Comparison of ENCODE assay signal across 25 cellular contexts in the genomic region with DNA sequence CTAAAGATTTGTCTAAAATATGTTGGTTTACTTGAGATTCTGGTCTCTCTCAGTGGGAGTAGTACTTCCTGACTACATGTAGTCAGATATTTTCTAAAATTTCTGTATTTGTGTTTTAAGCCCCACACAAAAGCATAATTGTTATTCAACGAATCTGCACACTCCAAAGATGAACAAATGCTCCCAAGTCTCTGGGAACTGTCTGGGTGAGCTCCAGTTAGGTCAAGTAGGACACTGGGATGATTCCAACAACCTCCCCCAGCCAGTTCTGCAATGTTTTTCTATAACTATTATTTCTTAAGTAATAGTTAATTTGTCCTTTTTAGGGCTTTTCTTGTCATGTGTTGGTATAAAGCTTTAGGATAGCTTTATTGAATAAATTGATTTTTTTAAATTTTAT.
DNase-seq lines count a peak whose midpoint lies in the region; ATAC-seq and TF ChIP-seq lines count a peak whose summit lies in the region.
"Had no signal": no experiment of that assay in that cellular context is flagged by ENCODE, and none has a peak within 500 bp of the region (broad histone marks: within the 10 kb centered on the region; RNA-seq: fewer than 3 reads in every experiment).

No MANE protein-coding gene starts in this region.

- no peak overlapping the region for H2BK15ac ChIP-seq in neuronal stem cell (ENCODE audit: low read length)

- no peak overlapping the region for H2BK120ac ChIP-seq in neuronal stem cell (ENCODE audit: low read depth, low read length)

- H3K4me2 ChIP-seq in neuronal stem cell (ENCODE audit: insufficient read depth, low read length, poor library complexity, severe bottlenecking) (no peak overlapping the region), GM23248 (ENCODE audit: unreplicated experiment) (no peak overlapping the region)

- H3K79me1 ChIP-seq in neuronal stem cell (ENCODE audit: low read depth, low read length), result no peaks in the 10 kb centered on the region

- no peak for TF ChIP-seq CTCF in left ventricle myocardium inferior (IDR thresholded peaks at IDR 0.05; ENCODE audit: borderline replicate concordance)

- H3K27ac ChIP-seq in left ventricle myocardium inferior (replicated peaks) (no peak overlapping the region), neuronal stem cell (replicated peaks; ENCODE audit: low read length) (no peak overlapping the region), GM23248 (no peak overlapping the region)

- DNase-seq in left cardiac atrium (no peak), left ventricle myocardium inferior (no peak), foreskin melanocyte (peak; percentile 5), neuronal stem cell (ENCODE audit: low spot score) (no peak), GM23248 (no peak)
- DNase-seq: 8988T, ACHN, BE2C, Calu3, DMS79 treated with DMSO at 0.1 percent for 48 hours, GOT3, HFFc6, IMR-90, KG1, MG63, NCI-H1105 treated with DMSO at 0.1 percent for 48 hours, NCI-H146, NCI-H1930, NCI-H2107, NCI-H446, NCI-H524 treated with DMSO at 0.1 percent for 48 hours, NCI-H774 had no signal

- H2BK5ac ChIP-seq in neuronal stem cell (ENCODE audit: low read length), result no peak overlapping the region

- no peak overlapping the region for H3K14ac ChIP-seq in neuronal stem cell (ENCODE audit: low read length)

- intact Hi-C loops in left cardiac atrium (cut with DNase I) (no loop called here), left ventricle myocardium inferior (cut with micrococcal nuclease) (no loop called here)

- H3K36me3 ChIP-seq in left ventricle myocardium inferior, result no peaks in the 10 kb centered on the region
- no peaks in the 10 kb centered on the region for H3K36me3 ChIP-seq in neuronal stem cell (replicated peaks in 1 of 2; ENCODE audit: control insufficient read depth in 2 of 2, insufficient read depth in 2 of 2, low read length in 2 of 2)
- H3K36me3 ChIP-seq in GM23248 (ENCODE audit: low read depth), result no peaks in the 10 kb centered on the region
- H3K36me3 ChIP-seq: BE2C, HAP-1, MG63 had no signal

- no peak overlapping the region for H3K9ac ChIP-seq in neuronal stem cell (ENCODE audit: low read depth, low read length, poor library complexity)
- H3K9ac ChIP-seq in GM23248, result no peak overlapping the region

- no peak overlapping the region for H4K91ac ChIP-seq in neuronal stem cell (ENCODE audit: low read depth, low read length, poor library complexity)

- peak overlapping the region; percentile 65 for H2AFZ ChIP-seq in neuronal stem cell (ENCODE audit: low read length)
- H2AFZ ChIP-seq in GM23248, result no peak overlapping the region

- ATAC-seq in left cardiac atrium (peak; percentile 64 to 78), GM18517 (IDR thresholded peaks at IDR 0.05; ENCODE audit: unreplicated experiment) (no peak), HG02981 (IDR thresholded peaks at IDR 0.05; ENCODE audit: unreplicated experiment) (no peak)

- no CpG with 5 or more reads among the region's 1 CpG for whole genome bisulfite sequencing in neuronal stem cell (ENCODE audit: extremely low coverage in 2 of 2, insufficient read length in 2 of 2, insufficient replicate concordance in 1 of 2), 2 donors
- 4 to 7% methylated on average over 1 of the region's 1 CpG for WGBS in GM23248 (ENCODE audit: low coverage in 1 of 2, low lambda C conversion rate in 2 of 2, missing lambda C conversion rate in 2 of 2), 2 experiments

- H3K4me1 ChIP-seq in left ventricle myocardium inferior (no peaks in the 10 kb centered on the region), neuronal stem cell (ENCODE audit: control insufficient read depth in 2 of 2, insufficient read depth in 1 of 2, low read depth in 1 of 2, low read length in 2 of 2) (peaks cover 0 to 3% of the 10 kb centered on the region in 2 donors), GM23248 (ENCODE audit: insufficient read depth) (no peaks in the 10 kb centered on the region)
- H3K4me1 ChIP-seq: BE2C, HAP-1 had no signal

- H3K9me3 ChIP-seq in left ventricle myocardium inferior (replicated peaks), result peaks cover 3% of the 10 kb centered on the region
- no peaks in the 10 kb centered on the region for H3K9me3 ChIP-seq in neuronal stem cell (replicated peaks in 1 of 2; ENCODE audit: control insufficient read depth in 2 of 2, insufficient read depth in 1 of 2, low read depth in 1 of 2, low read length in 2 of 2)
- no peaks in the 10 kb centered on the region for H3K9me3 ChIP-seq in GM23248 (ENCODE audit: low read depth)
- H3K9me3 ChIP-seq: BE2C, HAP-1, MG63 had no signal

- no peaks in the 10 kb centered on the region for H3K27me3 ChIP-seq in left ventricle myocardium inferior (ENCODE audit: low read depth)
- H3K27me3 ChIP-seq in neuronal stem cell (ENCODE audit: control insufficient read depth in 3 of 3, insufficient read depth in 3 of 3, low read depth in 1 of 3, low read length in 3 of 3), result no peaks in the 10 kb centered on the region
- no peaks in the 10 kb centered on the region for H3K27me3 ChIP-seq in GM23248 (replicated peaks; ENCODE audit: insufficient read depth)
- H3K27me3 ChIP-seq: BE2C, MG63 had no signal

- H3F3A ChIP-seq in GM23248 (ENCODE audit: insufficient read depth), result no peaks in the 10 kb centered on the region

- H3K79me2 ChIP-seq in GM23248 (ENCODE audit: insufficient read depth), result no peaks in the 10 kb centered on the region

- H4K8ac ChIP-seq in neuronal stem cell (ENCODE audit: low read depth, low read length), result no peak overlapping the region

- H3K23ac ChIP-seq in neuronal stem cell (ENCODE audit: low read depth, low read length, poor library complexity), result no peak overlapping the region

- H4K20me1 ChIP-seq in GM23248 (ENCODE audit: insufficient read depth), result no peaks in the 10 kb centered on the region

- H3K4ac ChIP-seq in neuronal stem cell (ENCODE audit: low read length), result no peak overlapping the region

- no peaks in the 10 kb centered on the region for H3K9me2 ChIP-seq in GM23248 (ENCODE audit: insufficient read depth)

- in situ Hi-C loops in GM23248 (cut with MboI), result no loop called here

- no peak overlapping the region for H2AK5ac ChIP-seq in neuronal stem cell (ENCODE audit: low read depth, low read length)

- no peak overlapping the region for H3K18ac ChIP-seq in neuronal stem cell (ENCODE audit: low read length)

- no peak overlapping the region for H3K4me3 ChIP-seq in left ventricle myocardium inferior
- no peak overlapping the region for H3K4me3 ChIP-seq in neuronal stem cell (ENCODE audit: low read length in 2 of 2)
- no peak overlapping the region for H3K4me3 ChIP-seq in GM23248
- H3K4me3 ChIP-seq: HAP-1, MG63 had no signal

- H2BK12ac ChIP-seq in neuronal stem cell (ENCODE audit: low read length), result no peak overlapping the region

Comparison
In these comparisons a context has a peak if more than half of its experiments do, and no peak if none do; other contexts are left out.
1. ATAC-seq: peak in left cardiac atrium (2 of 2); none in GM18517 (single experiment) and HG02981 (single experiment).